ENCODE assay signal across 8 cellular contexts in the genomic region with DNA sequence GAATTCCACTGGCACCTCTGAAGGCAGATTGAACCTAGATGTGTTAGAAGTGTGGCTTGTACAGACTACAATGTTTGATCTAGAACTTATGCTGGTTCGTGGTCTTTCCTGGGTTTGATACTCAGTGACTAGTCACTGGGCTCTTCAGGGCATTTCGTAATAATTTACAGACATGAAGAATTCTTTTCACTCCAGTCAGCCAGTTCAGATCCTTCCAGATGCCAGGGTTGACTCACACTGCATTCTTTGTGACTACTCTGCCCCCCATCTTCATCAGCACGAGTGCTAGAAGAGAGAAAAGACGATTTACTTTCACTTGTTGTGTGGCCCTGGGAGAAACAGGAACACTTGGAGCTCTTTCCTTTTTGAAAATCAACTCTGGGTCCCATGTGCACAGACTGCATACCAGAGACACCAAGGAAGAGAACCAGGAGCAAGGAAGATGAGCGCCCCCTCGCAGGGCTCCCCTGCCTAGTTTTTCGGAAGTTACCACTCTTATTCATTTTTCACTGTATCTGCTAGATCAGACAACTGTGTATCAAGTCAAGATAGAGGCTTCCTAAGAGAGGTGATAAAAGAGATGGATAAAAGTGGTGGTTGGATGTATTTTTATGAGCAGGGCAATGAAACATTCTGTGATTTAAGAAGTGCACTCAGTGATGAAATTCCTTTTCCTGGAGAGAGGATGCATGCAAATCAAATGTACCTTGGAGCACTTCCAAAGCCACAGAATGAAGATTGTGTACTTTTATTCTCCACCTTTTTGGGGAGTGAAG. TPM values are rescaled to one million over a fixed set of nuclear protein-coding genes. Genes with fewer than 3 reads are reported as not detected.
A peak's percentile ranks its signal among the peaks of the same experiment; 100 is the strongest.
DNase-seq lines count a peak whose midpoint lies in the region; ATAC-seq and TF ChIP-seq lines count a peak whose summit lies in the region.

No MANE protein-coding gene starts in this region.

- H3K4me1 Mint-ChIP-seq in activated T-cell treated with anti-CD3 and anti-CD28 coated beads, Interleukin-2, amount 50 U/mL, for 4 hours (ENCODE audit: low read depth) = no peaks in the 10 kb centered on the region
- H3K4me1 Mint-ChIP-seq in brain (peaks cover 73% of the 10 kb centered on the region), GM23338 (peaks cover 7% of the 10 kb centered on the region; the same call in 2 of the 3 replicates)

- no peak overlapping the region for H3K4me2 ChIP-seq in GM23338

- H3K4me1 ChIP-seq in uterus = peaks cover 0 to 13% of the 10 kb centered on the region in 2 donors
- H3K4me1 ChIP-seq in GM23338 (ENCODE audit: insufficient read depth) = no peaks in the 10 kb centered on the region

- peak overlapping the region; percentile 69 to 73 for H3K27ac ChIP-seq in uterus
- no peak overlapping the region for H3K27ac ChIP-seq in GM23338 (ENCODE audit: low read depth)

- no peak for TF ChIP-seq POLR2A in uterus (IDR thresholded peaks at IDR 0.05)

- no peaks in the 10 kb centered on the region for H3K36me3 ChIP-seq in uterus
- H3K36me3 ChIP-seq in GM23338 (ENCODE audit: insufficient read depth) = no peaks in the 10 kb centered on the region

- no peak for TF ChIP-seq CTCF in brain (conservative IDR thresholded peaks at IDR 0.05)
- no peak for TF ChIP-seq CTCF in uterus (IDR thresholded peaks at IDR 0.05)
- TF ChIP-seq CTCF in GM23338 (conservative IDR thresholded peaks at IDR 0.05; ENCODE audit: low read depth in 2 of 2) = peak in 1 of 2 experiments; percentile 13; a peak in 1 of 4 replicates

- H4K20me1 ChIP-seq in GM23338 (replicated peaks; ENCODE audit: insufficient read depth) = peaks cover 23% of the 10 kb centered on the region

- no peaks in the 10 kb centered on the region for H3K79me2 ChIP-seq in GM23338 (replicated peaks; ENCODE audit: insufficient read depth)

- H3K9me2 ChIP-seq in GM23338 (ENCODE audit: insufficient read depth) = no peaks in the 10 kb centered on the region

- H3F3A ChIP-seq in GM23338 (replicated peaks; ENCODE audit: low read depth) = no peaks in the 10 kb centered on the region

- H3K4me3 Mint-ChIP-seq in activated T-cell treated with anti-CD3 and anti-CD28 coated beads, Interleukin-2, amount 50 U/mL, for 4 hours = no peak overlapping the region
- peak overlapping the region in 2 of 5 experiments; percentile 41 to 76 for H3K4me3 Mint-ChIP-seq in brain
- H3K4me3 Mint-ChIP-seq in GM23338 = no peak overlapping the region

- DNase-seq in activated T-cell treated with anti-CD3 and anti-CD28 coated beads, Interleukin-2, amount 50 U/mL, for 4 hours = no peak
- no peak for DNase-seq in activated T-cell treated with anti-CD3 and anti-CD28 coated beads for 4 hours
- no peak for DNase-seq in left lobe of liver (ENCODE audit: low spot score)
- peak; percentile 37 to 74 for DNase-seq in uterus
- DNase-seq in activated naive CD4-positive, alpha-beta T cell (lab: John Stamatoyannopoulos, UW) = no peak
- no peak for DNase-seq in GM23338 (ENCODE audit: low spot score)

- H3K9me3 Mint-ChIP-seq in activated T-cell treated with anti-CD3 and anti-CD28 coated beads, Interleukin-2, amount 50 U/mL, for 4 hours = no peaks in the 10 kb centered on the region
- H3K9me3 Mint-ChIP-seq in brain (no peaks in the 10 kb centered on the region), GM23338 (no peaks in the 10 kb centered on the region)

- H3K27me3 ChIP-seq in uterus = no peaks in the 10 kb centered on the region
- H3K27me3 ChIP-seq in GM23338 (ENCODE audit: insufficient read depth) = peaks cover 10% of the 10 kb centered on the region

- H3K27ac Mint-ChIP-seq in brain = peak overlapping the region in 4 of 5 experiments; percentile 18 to 83 (median 74)
- no peak overlapping the region for H3K27ac Mint-ChIP-seq in GM23338

- H3K36me3 Mint-ChIP-seq in activated T-cell treated with anti-CD3 and anti-CD28 coated beads, Interleukin-2, amount 50 U/mL, for 4 hours (ENCODE audit: insufficient read depth) = no peaks in the 10 kb centered on the region
- peaks cover 37% of the 10 kb centered on the region for H3K36me3 Mint-ChIP-seq in brain
- no peaks in the 10 kb centered on the region for H3K36me3 Mint-ChIP-seq in GM23338 (ENCODE audit: low read depth)

- ATAC-seq in activated T-cell treated with anti-CD3 and anti-CD28 coated beads, Interleukin-2, amount 50 U/mL, for 4 hours = peak; percentile 18 to 21
- ATAC-seq in left lobe of liver (peak; percentile 31), HG03439 (IDR thresholded peaks at IDR 0.05; ENCODE audit: unreplicated experiment) (no peak), GM23338 (no peak)

- peak overlapping the region in 1 of 2 donors; percentile 17 for H3K4me3 ChIP-seq in uterus
- H3K4me3 ChIP-seq in GM23338 = no peak overlapping the region

- no peaks in the 10 kb centered on the region for H3K27me3 Mint-ChIP-seq in activated T-cell treated with anti-CD3 and anti-CD28 coated beads, Interleukin-2, amount 50 U/mL, for 4 hours (ENCODE audit: low read depth)
- no peaks in the 10 kb centered on the region for H3K27me3 Mint-ChIP-seq in brain
- peaks cover 2% of the 10 kb centered on the region for H3K27me3 Mint-ChIP-seq in GM23338 (ENCODE audit: insufficient read depth, low read depth, poor library complexity)

- intact Hi-C loops in uterus (cut with DNase I; ENCODE audit: low total_unique reads) = no loop called here

- H3K9me3 ChIP-seq in uterus = no peaks in the 10 kb centered on the region

- no peak overlapping the region for H2AFZ ChIP-seq in GM23338

TF ChIP-seq in GM23338, 12 proteins besides CTCF, POLR2A, EP300 and RAD21:
- no peak for TF ChIP-seq REST (IDR thresholded peaks at IDR 0.05; ENCODE audit: unreplicated experiment)

RNA-seq across cellular contexts. Expression of gene EVL, which starts 33.5 kb away (rescaled TPM):
- total RNA-seq in activated T-cell treated with anti-CD3 and anti-CD28 coated beads, Interleukin-2, amount 50 U/mL, for 4 hours = 100 to 1,000 TPM in 2 of 3 donors, 10 to 100 TPM in 1; 79.4 to 112 (median 107) TPM
- polyA plus RNA-seq in brain (ENCODE audit: insufficient read depth, low read depth, low replicate concordance) (261 TPM), GM23338 (2016; fragmentation: Nextera tagmentation; extraction: Ambion mirVana) (28.2 and 36.7 TPM in 2 replicates)
- total RNA-seq in left lobe of liver (76.2 TPM), uterus (100 to 1,000 TPM in 1 of 4 donors, 10 to 100 TPM in 3; 22.1 to 133 (median 67.5) TPM)
- total RNA-seq in GM23338 (2014; rRNA removed; shearing (Covaris generic)) = 43.9 and 50.5 TPM in 2 replicates

Comparison
In these comparisons a context has a peak if more than half of its experiments do, and no peak if none do; other contexts are left out.
1. ATAC-seq: peak in activated T-cell treated with anti-CD3 and anti-CD28 coated beads, Interleukin-2, amount 50 U/mL, for 4 hours (2 of 2) and left lobe of liver (single experiment); none in HG03439 (single experiment) and GM23338 (single experiment).
2. DNase-seq: peak in uterus (2 of 2); none in activated T-cell treated with anti-CD3 and anti-CD28 coated beads, Interleukin-2, amount 50 U/mL, for 4 hours (single experiment), activated T-cell treated with anti-CD3 and anti-CD28 coated beads for 4 hours (single experiment), left lobe of liver (single experiment), activated naive CD4-positive, alpha-beta T cell (0 of 4) and GM23338 (single experiment).